ENCODE assay signal across 24 cellular contexts in genomic region chr2:14996306-14997014, GRCh38.
"Had no signal": no experiment of that assay in that cellular context is flagged by ENCODE, and none has a peak within 500 bp of the region (broad histone marks: within the 10 kb centered on the region; RNA-seq: fewer than 3 reads in every experiment).

No MANE protein-coding gene starts in this region.

- H3K27ac ChIP-seq: brain microvascular endothelial cell, cardiac muscle cell, SJSA1 had no signal

- H3K36me3 ChIP-seq: brain microvascular endothelial cell, cardiac muscle cell, SJSA1 had no signal

- H3K36me3 Mint-ChIP-seq: activated naive CD8-positive, alpha-beta T cell; WTC11 had no signal

- H3K4me3 ChIP-seq: cardiac muscle cell, K562, SJSA1 had no signal

- H3K4me1 Mint-ChIP-seq: activated CD4-positive, alpha-beta T cell treated with anti-CD3 and anti-CD28 coated beads, Interleukin-2, amount 10 ng/mL, durations not matched to agents 24 days and 14 days had no signal

- H3K9me3 Mint-ChIP-seq: activated CD4-positive, alpha-beta T cell treated with anti-CD3 and anti-CD28 coated beads, Interleukin-2, amount 10 ng/mL, durations not matched to agents 24 days and 14 days; activated T-cell treated with anti-CD3 and anti-CD28 coated beads, Interleukin-2, amount 50 U/mL, for 4 hours; T-helper 1 cell treated with Interleukin-12 subunit alpha and Interleukin-12 subunit beta and Interleukin-4 antibody, amounts not matched to agents 30 μg/mL and 1 μg/mL, for 36 hours had no signal

- H3K27ac Mint-ChIP-seq: activated CD4-positive, alpha-beta T cell treated with anti-CD3 and anti-CD28 coated beads, Interleukin-2, amount 10 ng/mL, durations not matched to agents 24 days and 14 days; activated naive CD8-positive, alpha-beta T cell; T-helper 1 cell treated with Interleukin-12 subunit alpha and Interleukin-12 subunit beta and Interleukin-4 antibody, amounts not matched to agents 30 μg/mL and 1 μg/mL, for 36 hours; WTC11 had no signal

- H3K4me3 Mint-ChIP-seq: activated CD4-positive, alpha-beta T cell treated with anti-CD3 and anti-CD28 coated beads, Interleukin-2, amount 10 ng/mL, durations not matched to agents 24 days and 14 days; activated naive CD8-positive, alpha-beta T cell; activated T-cell treated with anti-CD3 and anti-CD28 coated beads, Interleukin-2, amount 50 U/mL, for 4 hours; T-helper 1 cell treated with Interleukin-12 subunit alpha and Interleukin-12 subunit beta and Interleukin-4 antibody, amounts not matched to agents 30 μg/mL and 1 μg/mL, for 36 hours; WTC11 had no signal

- H3K4me1 ChIP-seq: SJSA1 had no signal

- H3K27me3 ChIP-seq: brain microvascular endothelial cell, SJSA1 had no signal

- DNase-seq: activated CD4-positive, alpha-beta T cell treated with anti-CD3 and anti-CD28 coated beads for 1 hour; activated CD4-positive, alpha-beta T cell treated with anti-CD3 and anti-CD28 coated beads, Interleukin-2, amount 10 ng/mL, durations not matched to agents 24 days and 14 days; activated CD4-positive, alpha-beta T cell treated with anti-CD3 and anti-CD28 coated beads, Interleukin-2, amount 50 U/mL, for 48 hours; activated CD8-positive, alpha-beta memory T cell treated with anti-CD3 and anti-CD28 coated beads for 24 hours; activated effector memory CD4-positive, alpha-beta T cell treated with anti-CD3 and anti-CD28 coated beads, Interleukin-2, amount 50 U/mL, for 16 hours; activated naive CD4-positive, alpha-beta T cell treated with Interleukin-2 at 50 U/mL for 16 hours; activated T-cell treated with anti-CD3 and anti-CD28 coated beads, Interleukin-2, amount 50 U/mL, for 4 hours; amygdala; brain microvascular endothelial cell; Karpas-422; NCI-H1105 treated with DMSO at 0.1 percent for 48 hours; NCI-H146; NCI-H187 treated with DMSO at 0.1 percent for 48 hours; NCI-H2081 treated with DMSO at 0.1 percent for 48 hours; NCI-H226; NCI-H510A; OCI-M1; RPMI8226 had no signal
